In the genomic region with DNA sequence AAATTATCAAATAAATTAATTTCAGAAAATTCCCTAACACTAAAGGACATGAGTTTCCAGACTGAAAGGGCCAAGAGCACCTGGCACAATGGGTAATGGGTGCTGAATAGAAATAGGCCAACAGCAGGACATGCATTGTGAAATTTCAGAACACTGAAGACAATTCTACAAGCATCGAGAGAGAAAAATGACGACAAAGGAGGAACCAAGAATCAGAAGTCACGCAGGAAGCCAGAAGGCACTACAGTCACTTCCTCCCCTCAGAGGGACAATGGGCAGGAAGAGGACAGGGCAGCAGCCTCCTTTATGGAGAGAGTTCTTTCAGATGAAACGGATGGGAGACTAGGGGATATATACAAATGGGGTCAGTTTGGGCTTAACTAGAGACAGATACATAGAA, we compare ENCODE assay signal across 8 cellular contexts. TPM values are rescaled to one million over a fixed set of nuclear protein-coding genes. Genes with fewer than 3 reads are reported as not detected.
DNase-seq lines count a peak whose midpoint lies in the region; TF ChIP-seq lines count a peak whose summit lies in the region.

No MANE protein-coding gene starts in this region.

- H3K4me1 ChIP-seq in left ventricle myocardium inferior (peaks cover 5% of the 10 kb centered on the region), subcutaneous abdominal adipose tissue (ENCODE audit: control insufficient read depth in 5 of 5, insufficient read depth in 5 of 5, low read length in 5 of 5) (peaks cover 0 to 13% (median 0%) of the 10 kb centered on the region in 5 donors)

- H3K4me3 Mint-ChIP-seq in activated CD4-positive, alpha-beta T cell treated with anti-CD3 and anti-CD28 coated beads, Interleukin-2, amount 10 ng/mL, durations not matched to agents 7 days and 5 days = no peak overlapping the region

- H3K4me3 ChIP-seq in left ventricle myocardium inferior (no peak overlapping the region), subcutaneous abdominal adipose tissue (ENCODE audit: low read depth in 1 of 5, low read length in 5 of 5) (no peak overlapping the region)

- no peaks in the 10 kb centered on the region for H3K27me3 Mint-ChIP-seq in activated CD4-positive, alpha-beta T cell treated with anti-CD3 and anti-CD28 coated beads, Interleukin-2, amount 10 ng/mL, durations not matched to agents 7 days and 5 days

- intact Hi-C loops in left ventricle myocardium inferior (cut with micrococcal nuclease) = no loop called here

- H3K36me3 Mint-ChIP-seq in activated CD4-positive, alpha-beta T cell treated with anti-CD3 and anti-CD28 coated beads, Interleukin-2, amount 10 ng/mL, durations not matched to agents 7 days and 5 days (ENCODE audit: low read depth) = peaks cover 3% of the 10 kb centered on the region

- peaks cover 20% of the 10 kb centered on the region for H3K4me1 Mint-ChIP-seq in activated CD4-positive, alpha-beta T cell treated with anti-CD3 and anti-CD28 coated beads, Interleukin-2, amount 10 ng/mL, durations not matched to agents 7 days and 5 days

- H3K27ac Mint-ChIP-seq in activated CD4-positive, alpha-beta T cell treated with anti-CD3 and anti-CD28 coated beads, Interleukin-2, amount 10 ng/mL, durations not matched to agents 7 days and 5 days = peak overlapping the region; percentile 34

- POLR2A ChIA-PET in activated CD4-positive, alpha-beta T cell treated with anti-CD3 and anti-CD28 coated beads, Interleukin-2, amount 10 ng/mL, durations not matched to agents 7 days and 5 days (lab: Charles Lee) = no interaction called here

- peaks cover 19% of the 10 kb centered on the region for H3K36me3 ChIP-seq in left ventricle myocardium inferior
- H3K36me3 ChIP-seq in subcutaneous abdominal adipose tissue (ENCODE audit: control insufficient read depth in 5 of 5, insufficient read depth in 5 of 5, low read length in 5 of 5) = peaks cover 4 to 7% (median 5%) of the 10 kb centered on the region in 5 donors

- peak; percentile 17 for DNase-seq in activated CD4-positive, alpha-beta T cell treated with anti-CD3 and anti-CD28 coated beads, Interleukin-2, amount 10 ng/mL, durations not matched to agents 7 days and 5 days
- DNase-seq in activated CD4-positive, alpha-beta T cell treated with anti-CD3 and anti-CD28 coated beads for 4 hours = no peak
- DNase-seq in SKM-1 (lab: John Stamatoyannopoulos, UW; ENCODE audit: unreplicated experiment) (peak; percentile 43), left ventricle myocardium inferior (no peak), GM03348 (ENCODE audit: low spot score) (no peak), NCI-H1417 (lab: John Stamatoyannopoulos, UW) (no peak), NCI-H345 (lab: John Stamatoyannopoulos, UW) (no peak)

- no peaks in the 10 kb centered on the region for H3K9me3 Mint-ChIP-seq in activated CD4-positive, alpha-beta T cell treated with anti-CD3 and anti-CD28 coated beads, Interleukin-2, amount 10 ng/mL, durations not matched to agents 7 days and 5 days

- H3K9ac ChIP-seq in subcutaneous abdominal adipose tissue (ENCODE audit: low read length in 5 of 5) = peak overlapping the region in 2 of 5 donors; percentile 30 to 40

- no peaks in the 10 kb centered on the region for H3K27me3 ChIP-seq in left ventricle myocardium inferior (ENCODE audit: low read depth)
- H3K27me3 ChIP-seq in subcutaneous abdominal adipose tissue (ENCODE audit: control insufficient read depth in 5 of 5, insufficient read depth in 4 of 5, low read length in 5 of 5) = no peaks in the 10 kb centered on the region

- H3K9me3 ChIP-seq in left ventricle myocardium inferior (replicated peaks) (no peaks in the 10 kb centered on the region), subcutaneous abdominal adipose tissue (ENCODE audit: control insufficient read depth in 5 of 5, low read length in 5 of 5) (no peaks in the 10 kb centered on the region)

- no peak for TF ChIP-seq CTCF in left ventricle myocardium inferior (IDR thresholded peaks at IDR 0.05; ENCODE audit: borderline replicate concordance)

- CTCF ChIA-PET in activated CD4-positive, alpha-beta T cell treated with anti-CD3 and anti-CD28 coated beads, Interleukin-2, amount 10 ng/mL, durations not matched to agents 7 days and 5 days (lab: Charles Lee) = no interaction called here

- H3K27ac ChIP-seq in left ventricle myocardium inferior (replicated peaks) (peak overlapping the region; percentile 45), subcutaneous abdominal adipose tissue (ENCODE audit: low read depth, low read length) (peak overlapping the region; percentile 51)

RNA-seq across cellular contexts. Expression of a gene that starts 22.7 kb away (rescaled TPM):
- 10 to 100 TPM; 82.4 to 83.6 TPM for total RNA-seq in activated CD4-positive, alpha-beta T cell treated with anti-CD3 and anti-CD28 coated beads, Interleukin-2, amount 10 ng/mL, durations not matched to agents 7 days and 5 days
- 83.0 TPM for total RNA-seq in left ventricle myocardium inferior

RNA-seq across cellular contexts. Expression of a gene that starts 29.6 kb away (rescaled TPM):
- 100 to 1,000 TPM; 512 to 559 TPM for total RNA-seq in activated CD4-positive, alpha-beta T cell treated with anti-CD3 and anti-CD28 coated beads, Interleukin-2, amount 10 ng/mL, durations not matched to agents 7 days and 5 days
- 28.0 TPM for total RNA-seq in left ventricle myocardium inferior

RNA-seq across cellular contexts. Expression of a gene that starts 36.6 kb away (rescaled TPM):
- 10 to 100 TPM; 54.5 to 58.4 TPM for total RNA-seq in activated CD4-positive, alpha-beta T cell treated with anti-CD3 and anti-CD28 coated beads, Interleukin-2, amount 10 ng/mL, durations not matched to agents 7 days and 5 days
- total RNA-seq in left ventricle myocardium inferior = 79.0 TPM

Comparison
In these comparisons a context has a peak if more than half of its experiments do, and no peak if none do; other contexts are left out.
1. DNase-seq: peak in activated CD4-positive, alpha-beta T cell treated with anti-CD3 and anti-CD28 coated beads, Interleukin-2, amount 10 ng/mL, durations not matched to agents 7 days and 5 days (single experiment) and SKM-1 (single experiment); none in activated CD4-positive, alpha-beta T cell treated with anti-CD3 and anti-CD28 coated beads for 4 hours (0 of 2), left ventricle myocardium inferior (single experiment), GM03348 (single experiment), NCI-H1417 (0 of 3) and NCI-H345 (single experiment).
2. RNA of a gene that starts 29.6 kb away (total RNA-seq): 512 to 559 TPM in activated CD4-positive, alpha-beta T cell treated with anti-CD3 and anti-CD28 coated beads, Interleukin-2, amount 10 ng/mL, durations not matched to agents 7 days and 5 days; 28.0 TPM in left ventricle myocardium inferior (single experiment); every median in the first group is over 10 times any median in the second.